In the genomic region with DNA sequence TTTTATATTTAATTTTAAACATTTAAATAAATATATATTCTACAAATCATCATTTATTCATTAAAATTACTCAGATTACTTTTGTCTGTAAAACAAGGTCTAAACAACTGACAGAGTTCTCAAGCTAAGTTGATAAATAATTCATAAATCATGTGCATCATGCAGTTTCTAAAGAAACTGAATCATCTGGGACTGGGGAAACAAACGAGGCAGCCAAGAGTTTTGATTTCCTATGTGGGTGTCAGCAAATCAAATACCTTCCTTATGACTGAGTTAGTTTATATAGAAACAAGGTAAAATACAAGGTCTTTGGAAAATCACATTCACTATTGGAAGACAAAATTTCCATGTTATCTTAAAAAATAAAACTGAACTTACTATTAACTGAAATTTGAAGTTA, we compare ENCODE assay signal across 14 cellular contexts.
DNase-seq lines count a peak whose midpoint lies in the region; ATAC-seq, FAIRE-seq and TF ChIP-seq lines count a peak whose summit lies in the region.
"Had no signal": no experiment of that assay in that cellular context is flagged by ENCODE, and none has a peak within 500 bp of the region (broad histone marks: within the 10 kb centered on the region; RNA-seq: fewer than 3 reads in every experiment).

No MANE protein-coding gene starts in this region.

- no peaks in the 10 kb centered on the region for H3K9me3 ChIP-seq in mammary epithelial cell (replicated peaks; ENCODE audit: insufficient read depth, low read length)
- H3K9me3 ChIP-seq in kidney (ENCODE audit: control insufficient read depth in 1 of 2, low read length in 2 of 2), result no peaks in the 10 kb centered on the region

- CTCF ChIA-PET in mammary epithelial cell (lab: Charles Lee; ENCODE audit: low non-redundant PET), result no interaction called here

- H4K20me1 ChIP-seq in KMS-11 (ENCODE audit: insufficient read depth) (peaks cover 30% of the 10 kb centered on the region), mammary epithelial cell (ENCODE audit: insufficient read depth, low read length) (no peaks in the 10 kb centered on the region)

- intact Hi-C loops in mammary epithelial cell (cut with micrococcal nuclease), result loop anchor here (5.0 kb wide), 1 partner anchor 33 kb away; no protein-coding TSS in a partner anchor
- intact Hi-C loops in kidney (cut with DNase I), result no loop called here

- no peak for TF ChIP-seq CTCF in KMS-11 (conservative IDR thresholded peaks at IDR 0.05; ENCODE audit: low read depth, low read length)
- TF ChIP-seq CTCF in mammary epithelial cell (conservative IDR thresholded peaks at IDR 0.05 in 1 of 2, IDR thresholded peaks at IDR 0.05 in 1 of 2; ENCODE audit: extremely low read depth in 1 of 2, insufficient read depth in 1 of 2, low read depth in 1 of 2, low read length in 2 of 2), result no peak
- TF ChIP-seq CTCF in kidney (IDR thresholded peaks at IDR 0.05; ENCODE audit: borderline replicate concordance, extremely low read depth, insufficient read depth), result no peak

- 6% methylated on average over 1 of the region's 1 CpG for WGBS in mammary epithelial cell (ENCODE audit: low coverage, missing lambda C conversion rate)

- H3K79me2 ChIP-seq in KMS-11 (ENCODE audit: insufficient read depth, low read depth) (peaks cover 99% of the 10 kb centered on the region), mammary epithelial cell (ENCODE audit: insufficient read depth, low read length) (peaks cover 52% of the 10 kb centered on the region)

- ATAC-seq in GM18870 (IDR thresholded peaks at IDR 0.05; ENCODE audit: unreplicated experiment) (no peak), HG03432 (IDR thresholded peaks at IDR 0.05; ENCODE audit: unreplicated experiment) (no peak)

- DNase-seq in ACHN (peak; percentile 16), mammary epithelial cell (peak; percentile 83), kidney (no peak), NCI-H510A (lab: John Stamatoyannopoulos, UW) (no peak), hypothalamus (lab: John Stamatoyannopoulos, UW) (no peak)
- DNase-seq: activated effector memory CD4-positive, alpha-beta T cell treated with anti-CD3 and anti-CD28 coated beads, Interleukin-2, amount 50 U/mL, for 16 hours; GF-D8; naive B cell; NCI-H2227 treated with DMSO at 0.1 percent for 48 hours; SIG-M5; stimulated activated naive CD4-positive, alpha-beta T cell had no signal

- peaks cover 93% of the 10 kb centered on the region for H3K4me1 ChIP-seq in KMS-11 (ENCODE audit: low read depth, poor library complexity, severe bottlenecking)
- peaks cover 27% of the 10 kb centered on the region for H3K4me1 ChIP-seq in mammary epithelial cell (ENCODE audit: insufficient read depth, low read length)
- no peaks in the 10 kb centered on the region for H3K4me1 ChIP-seq in kidney (ENCODE audit: control insufficient read depth in 1 of 2, insufficient read depth in 1 of 2, low read depth in 1 of 2, low read length in 2 of 2)

- dilution Hi-C loops in mammary epithelial cell (cut with HindIII; ENCODE audit: low sequenced_read_pairs), result no loop called here

- H3K36me3 ChIP-seq in KMS-11 (ENCODE audit: insufficient read depth) (no peaks in the 10 kb centered on the region; the same call in 1 of the 2 replicates), mammary epithelial cell (ENCODE audit: insufficient read depth, low read length) (no peaks in the 10 kb centered on the region), kidney (ENCODE audit: control insufficient read depth in 1 of 2, insufficient read depth in 2 of 2, low read length in 2 of 2) (no peaks in the 10 kb centered on the region)

- FAIRE-seq in kidney (lab: Jason Lieb, UNC), result peak; percentile 85

- in situ Hi-C loops in ACHN (cut with HindIII; ENCODE audit: low pct_ligation_motif_present, low pct_unique_long_range_greater_than_20kb, low sequenced_read_pairs), result no loop called here
- in situ Hi-C loops in mammary epithelial cell (cut with MboI; ENCODE audit: low sequenced_read_pairs in 2 of 2), result no loop called here

- H3K27me3 ChIP-seq in KMS-11 (ENCODE audit: insufficient read depth, low read depth) (no peaks in the 10 kb centered on the region), mammary epithelial cell (ENCODE audit: insufficient read depth, low read length) (no peaks in the 10 kb centered on the region)

- H3K9ac ChIP-seq in KMS-11 (no peak overlapping the region), mammary epithelial cell (ENCODE audit: insufficient read depth, low read length) (no peak overlapping the region), kidney (ENCODE audit: low read length in 2 of 2) (no peak overlapping the region)

- H3K4me3 ChIP-seq in KMS-11 (IDR thresholded peaks at IDR 0.05; ENCODE audit: insufficient read depth, low read depth, low read length) (no peak overlapping the region), mammary epithelial cell (replicated peaks in 1 of 3; ENCODE audit: insufficient read depth in 1 of 3, low read depth in 2 of 3, low read length in 3 of 3) (no peak overlapping the region), kidney (ENCODE audit: low read length in 2 of 2) (no peak overlapping the region)

- H2AFZ ChIP-seq in KMS-11 (ENCODE audit: low read depth) (no peak overlapping the region), mammary epithelial cell (ENCODE audit: low read depth, low read length) (no peak overlapping the region)

- BruUV-seq in mammary epithelial cell (replicated peaks; lab: Mats Ljungman, UMichigan), result no TSS peak

- H3K27ac ChIP-seq in KMS-11, result peak overlapping the region; percentile 8; the same call in 1 of the 2 replicates
- peak overlapping the region; percentile 80 for H3K27ac ChIP-seq in mammary epithelial cell (ENCODE audit: insufficient read depth, low read depth, low read length)
- H3K27ac ChIP-seq in kidney (ENCODE audit: low read depth in 2 of 2, low read length in 2 of 2), result no peak overlapping the region

- H3K4me2 ChIP-seq in KMS-11 (peak overlapping the region; percentile 68), mammary epithelial cell (ENCODE audit: insufficient read depth, low read depth, low read length) (peak overlapping the region; percentile 44)

Comparison
In these comparisons a context has a peak if more than half of its experiments do, and no peak if none do; other contexts are left out.
1. DNase-seq: peak in ACHN (single experiment) and mammary epithelial cell (single experiment); none in kidney (single experiment), NCI-H510A (single experiment) and hypothalamus (0 of 51).
2. H3K27ac ChIP-seq: peak in KMS-11 (single experiment) and mammary epithelial cell (single experiment); none in kidney (0 of 2).